ENCODE assay signal across 27 cellular contexts in the genomic region with DNA sequence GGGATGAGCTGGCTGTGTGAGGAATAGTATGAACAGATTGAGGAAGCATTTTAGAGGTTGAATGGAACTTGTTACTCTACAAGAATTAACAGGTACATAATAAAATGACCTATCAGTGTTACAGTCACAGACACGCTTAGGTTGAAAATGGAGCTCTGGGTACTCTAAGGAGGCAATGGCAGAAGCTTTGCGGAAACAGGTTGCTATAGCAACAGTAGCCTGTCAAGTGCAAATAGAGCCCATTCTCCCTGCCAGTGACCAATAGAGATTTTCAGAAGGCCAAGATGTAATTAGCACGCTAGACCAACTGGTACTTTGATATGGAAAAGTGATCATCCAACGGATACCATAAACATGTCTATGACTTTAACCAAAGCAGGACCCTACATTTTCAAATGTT.
DNase-seq lines count a peak whose midpoint lies in the region; ATAC-seq and TF ChIP-seq lines count a peak whose summit lies in the region.
"Had no signal": no experiment of that assay in that cellular context is flagged by ENCODE, and none has a peak within 500 bp of the region (broad histone marks: within the 10 kb centered on the region; RNA-seq: fewer than 3 reads in every experiment).

No MANE protein-coding gene starts in this region.

- H2AK5ac ChIP-seq in H9 (ENCODE audit: insufficient read length, low read length) = no peak overlapping the region

- DNase-seq in DMS153 (lab: John Stamatoyannopoulos, UW) (peak; percentile 86), H9 (peak; percentile 38), NCI-H2227 (lab: John Stamatoyannopoulos, UW; ENCODE audit: unreplicated experiment) (peak; percentile 68), iPS DF 19.7 (ENCODE audit: low read depth, low spot score) (peak; percentile 33), spleen (no peak), NCI-H510A (lab: John Stamatoyannopoulos, UW) (no peak)
- no peak for DNase-seq in activated CD8-positive, alpha-beta memory T cell treated with anti-CD3 and anti-CD28 coated beads for 24 hours
- DNase-seq: ACHN; activated CD4-positive, alpha-beta T cell treated with anti-CD3 and anti-CD28 coated beads, Interleukin-2, amount 50 U/mL, for 48 hours; activated CD4-positive, CD25-positive, alpha-beta regulatory T cell treated with anti-CD3 and anti-CD28 coated beads, Interleukin-2, amount 50 U/mL, for 72 hours; activated naive CD4-positive, alpha-beta T cell treated with anti-CD3 and anti-CD28 coated beads for 36 hours; adrenal gland; brain microvascular endothelial cell; CD4-positive, alpha-beta memory T cell; cerebellar nuclear complex; EL; midbrain; MV-4-11; naive B cell; psoas muscle; stimulated activated CD4-positive, alpha-beta T cell treated with anti-CD3 and anti-CD28 coated beads, Interleukin-4, amount 100 ng/mL, for 24 hours; T-helper 17 cell; trophoblast cell had no signal

- H3K36me3 Mint-ChIP-seq in H9 (ENCODE audit: insufficient read depth in 1 of 3, low read depth in 3 of 3) = no peaks in the 10 kb centered on the region
- H3K36me3 Mint-ChIP-seq: CD4-positive, alpha-beta memory T cell; naive B cell had no signal

- no peaks in the 10 kb centered on the region for H3K79me2 ChIP-seq in H9 (ENCODE audit: insufficient read depth, low read length)

- no peak overlapping the region for H3K18ac ChIP-seq in H9 (ENCODE audit: insufficient read length, low read depth, low read length)

- H3T11ph ChIP-seq in H9 (ENCODE audit: low read length) = no peak overlapping the region

- no peak overlapping the region for H3K4me3 ChIP-seq in spleen
- H3K4me3 ChIP-seq: adrenal gland, psoas muscle had no signal

- no peaks in the 10 kb centered on the region for H3K9me3 Mint-ChIP-seq in H9
- H3K9me3 Mint-ChIP-seq: activated naive CD4-positive, alpha-beta T cell treated with anti-CD3 and anti-CD28 coated beads for 36 hours; CD4-positive, alpha-beta memory T cell had no signal

- ATAC-seq in GM19324 (IDR thresholded peaks at IDR 0.05; ENCODE audit: low FRiP score, unreplicated experiment) = no peak
- ATAC-seq: esophagus mucosa, psoas muscle, Right ventricle myocardium inferior, T-helper 17 cell had no signal

- no peak overlapping the region for H2BK20ac ChIP-seq in H9 (ENCODE audit: low read depth, low read length, poor library complexity, severe bottlenecking)

- H3K27ac ChIP-seq in H9 (ENCODE audit: insufficient read length, low read depth, low read length) = no peak overlapping the region
- H3K27ac ChIP-seq in spleen = no peak overlapping the region
- H3K27ac ChIP-seq: adrenal gland, brain microvascular endothelial cell, psoas muscle had no signal

- H3K14ac ChIP-seq in H9 (ENCODE audit: insufficient read depth, low read length) = no peak overlapping the region

- intact Hi-C loops in spleen (cut with DNase I; ENCODE audit: low total_unique reads) = no loop called here

- H3K4me1 Mint-ChIP-seq in H9 = peaks cover 8% of the 10 kb centered on the region in 2 experiments
- H3K4me1 Mint-ChIP-seq: B cell; CD4-positive, alpha-beta memory T cell; naive B cell; T-helper 17 cell had no signal

- H3K36me3 ChIP-seq in spleen = no peaks in the 10 kb centered on the region
- H3K36me3 ChIP-seq: adrenal gland, brain microvascular endothelial cell had no signal

- no peaks in the 10 kb centered on the region for H3K79me1 ChIP-seq in H9 (ENCODE audit: insufficient read depth, low read depth, low read length, poor library complexity, severe bottlenecking)

- TF ChIP-seq POLR2A in spleen (IDR thresholded peaks at IDR 0.05) = no peak

- H3K27ac Mint-ChIP-seq in H9 = no peak overlapping the region
- H3K27ac Mint-ChIP-seq: activated naive CD4-positive, alpha-beta T cell treated with anti-CD3 and anti-CD28 coated beads for 36 hours; B cell; CD4-positive, alpha-beta memory T cell; naive B cell; T-helper 17 cell had no signal

- H3K4ac ChIP-seq in H9 (ENCODE audit: low read depth, low read length) = no peak overlapping the region

- H4K20me1 ChIP-seq in H9 (ENCODE audit: control insufficient read depth, insufficient read depth, insufficient read length) = no peaks in the 10 kb centered on the region

- no peaks in the 10 kb centered on the region for H3K27me3 Mint-ChIP-seq in H9 (ENCODE audit: low read depth)
- H3K27me3 Mint-ChIP-seq: B cell; CD4-positive, alpha-beta memory T cell; naive B cell; T-helper 17 cell had no signal

- H3K9me3 ChIP-seq in H9 (ENCODE audit: control insufficient read depth, low read depth, low read length) = no peaks in the 10 kb centered on the region
- no peaks in the 10 kb centered on the region for H3K9me3 ChIP-seq in spleen
- H3K9me3 ChIP-seq: adrenal gland, psoas muscle had no signal

- no peak overlapping the region for H2BK15ac ChIP-seq in H9 (ENCODE audit: low read depth, low read length)

- no peak overlapping the region for H2AFZ ChIP-seq in H9 (ENCODE audit: low read length)

- H3K4me2 ChIP-seq in H9 (ENCODE audit: insufficient read depth, insufficient read length, low read length) = no peak overlapping the region

- H2BK12ac ChIP-seq in H9 (ENCODE audit: insufficient read length, low read depth, low read length) = no peak overlapping the region

- no CpG with 5 or more reads among the region's 4 CpGs for WGBS in H9 (ENCODE audit: extremely low coverage, insufficient read length, low lambda C conversion rate)
- 37 to 45% (median 41%) methylated on average over 4 of the region's 4 CpGs for WGBS in spleen, 5 donors

- H3K4me3 Mint-ChIP-seq in H9 = no peak overlapping the region
- H3K4me3 Mint-ChIP-seq: activated naive CD4-positive, alpha-beta T cell treated with anti-CD3 and anti-CD28 coated beads for 36 hours; B cell; CD4-positive, alpha-beta memory T cell; naive B cell; T-helper 17 cell had no signal

- H4K8ac ChIP-seq in H9 (replicated peaks; ENCODE audit: insufficient read length, low read depth, low read length) = no peak overlapping the region

- no peak overlapping the region for H4K5ac ChIP-seq in H9 (ENCODE audit: insufficient read length, low read depth, low read length)

- no peak overlapping the region for H3K9ac ChIP-seq in H9 (ENCODE audit: extremely low read depth, insufficient read length, low read length)

- H3K23ac ChIP-seq in H9 (ENCODE audit: insufficient read length, low read depth, low read length) = no peak overlapping the region

- H3K27me3 ChIP-seq in H9 (ENCODE audit: insufficient read depth, low read length) = no peaks in the 10 kb centered on the region
- H3K27me3 ChIP-seq in spleen (replicated peaks in 1 of 7) = no peaks in the 10 kb centered on the region
- H3K27me3 ChIP-seq: adrenal gland, brain microvascular endothelial cell had no signal

- no peak for TF ChIP-seq CTCF in H9 (conservative IDR thresholded peaks at IDR 0.05)
- no peak for TF ChIP-seq CTCF in spleen (IDR thresholded peaks at IDR 0.05 in 8 of 11, conservative IDR thresholded peaks at IDR 0.05 in 3 of 11)

- no peak overlapping the region for H2BK120ac ChIP-seq in H9 (ENCODE audit: low read depth, low read length, poor library complexity, severe bottlenecking)

- H3K4me1 ChIP-seq in H9 (ENCODE audit: insufficient read depth, low read length) = no peaks in the 10 kb centered on the region
- no peaks in the 10 kb centered on the region for H3K4me1 ChIP-seq in spleen
- H3K4me1 ChIP-seq: adrenal gland, psoas muscle had no signal

- no peaks in the 10 kb centered on the region for H3K23me2 ChIP-seq in H9 (ENCODE audit: insufficient read length, low read depth, low read length, poor library complexity, severe bottlenecking)

- no peak overlapping the region for H4K91ac ChIP-seq in H9 (ENCODE audit: insufficient read length, low read depth, low read length)

- H2BK5ac ChIP-seq in H9 (ENCODE audit: insufficient read length, low read length) = no peak overlapping the region

- no peak overlapping the region for H3K56ac ChIP-seq in H9 (ENCODE audit: insufficient read length, low read depth, low read length)

Comparison
In these comparisons a context has a peak if more than half of its experiments do, and no peak if none do; other contexts are left out.
1. DNase-seq: peak in DMS153 (single experiment), H9 (single experiment), NCI-H2227 (single experiment) and iPS DF 19.7 (single experiment); none in spleen (single experiment), activated CD8-positive, alpha-beta memory T cell treated with anti-CD3 and anti-CD28 coated beads for 24 hours (single experiment) and NCI-H510A (single experiment).